In genomic region chr17:44768505-44769142, GRCh38 we compare ENCODE assay signal across 1 cellular context.
TF ChIP-seq lines count a peak whose summit lies in the region.

No MANE protein-coding gene starts in this region.

TF ChIP-seq in IMR-90, 13 proteins besides CTCF, POLR2A, EP300 and RAD21:
- TF ChIP-seq RFX5 (IDR thresholded peaks at IDR 0.05; ENCODE audit: low read depth, low read length) (no peak), BHLHE40 (IDR thresholded peaks at IDR 0.05; ENCODE audit: low read depth, low read length) (no peak), SMC3 (IDR thresholded peaks at IDR 0.05; ENCODE audit: low read depth, low read length) (no peak), MXI1 (IDR thresholded peaks at IDR 0.05; ENCODE audit: borderline replicate concordance, low read depth, low read length) (no peak), MAZ (IDR thresholded peaks at IDR 0.05; ENCODE audit: borderline replicate concordance, low read depth, low read length) (no peak), NFE2L2 (IDR thresholded peaks at IDR 0.05; ENCODE audit: low read depth, low read length) (no peak), USF2 (IDR thresholded peaks at IDR 0.05; ENCODE audit: low read depth, low read length) (no peak), CHD1 (IDR thresholded peaks at IDR 0.05; ENCODE audit: low read depth, low read length) (no peak), MAFK (IDR thresholded peaks at IDR 0.05; ENCODE audit: low read depth, low read length) (no peak), RCOR1 (IDR thresholded peaks at IDR 0.05; ENCODE audit: insufficient replicate concordance, low read length) (no peak), FOS (IDR thresholded peaks at IDR 0.05; ENCODE audit: low read depth, low read length) (no peak), CEBPB (IDR thresholded peaks at IDR 0.05; ENCODE audit: low read depth, low read length) (no peak)
- TF ChIP-seq, protein P1, sequence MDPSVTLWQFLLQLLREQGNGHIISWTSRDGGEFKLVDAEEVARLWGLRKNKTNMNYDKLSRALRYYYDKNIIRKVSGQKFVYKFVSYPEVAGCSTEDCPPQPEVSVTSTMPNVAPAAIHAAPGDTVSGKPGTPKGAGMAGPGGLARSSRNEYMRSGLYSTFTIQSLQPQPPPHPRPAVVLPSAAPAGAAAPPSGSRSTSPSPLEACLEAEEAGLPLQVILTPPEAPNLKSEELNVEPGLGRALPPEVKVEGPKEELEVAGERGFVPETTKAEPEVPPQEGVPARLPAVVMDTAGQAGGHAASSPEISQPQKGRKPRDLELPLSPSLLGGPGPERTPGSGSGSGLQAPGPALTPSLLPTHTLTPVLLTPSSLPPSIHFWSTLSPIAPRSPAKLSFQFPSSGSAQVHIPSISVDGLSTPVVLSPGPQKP (IDR thresholded peaks at IDR 0.05; ENCODE audit: borderline replicate concordance, low read depth, low read length) = no peak
